Comparison of ENCODE assay signal across 1 cellular context in the genomic region with DNA sequence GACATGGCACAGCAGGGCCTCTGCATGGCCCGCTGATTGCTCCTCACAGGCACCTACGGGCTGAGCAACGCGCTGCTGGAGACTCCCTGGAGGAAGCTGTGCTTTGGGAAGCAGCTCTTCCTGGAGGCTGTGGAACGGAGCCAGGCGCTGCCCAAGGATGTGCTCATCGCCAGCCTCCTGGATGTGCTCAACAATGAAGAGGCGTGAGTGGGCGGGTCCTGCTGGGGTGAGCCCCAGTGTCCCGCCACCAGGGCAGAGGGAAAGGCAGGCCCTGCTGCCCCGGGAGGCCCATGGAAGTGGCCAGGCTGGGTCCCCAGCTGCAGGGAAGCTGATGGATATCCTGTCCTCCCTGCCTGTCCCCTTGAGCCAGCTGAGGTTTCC.
TF ChIP-seq lines count a peak whose summit lies in the region.

No MANE protein-coding gene starts in this region.

TF ChIP-seq in HCT116, 20 proteins besides CTCF, POLR2A, EP300 and RAD21:
- TF ChIP-seq EZH2 (IDR thresholded peaks at IDR 0.05) (no peak), ZNF274 (IDR thresholded peaks at IDR 0.05; ENCODE audit: low read depth, low read length) (no peak)
